Comparison of ENCODE assay signal across 10 cellular contexts in the genomic region with DNA sequence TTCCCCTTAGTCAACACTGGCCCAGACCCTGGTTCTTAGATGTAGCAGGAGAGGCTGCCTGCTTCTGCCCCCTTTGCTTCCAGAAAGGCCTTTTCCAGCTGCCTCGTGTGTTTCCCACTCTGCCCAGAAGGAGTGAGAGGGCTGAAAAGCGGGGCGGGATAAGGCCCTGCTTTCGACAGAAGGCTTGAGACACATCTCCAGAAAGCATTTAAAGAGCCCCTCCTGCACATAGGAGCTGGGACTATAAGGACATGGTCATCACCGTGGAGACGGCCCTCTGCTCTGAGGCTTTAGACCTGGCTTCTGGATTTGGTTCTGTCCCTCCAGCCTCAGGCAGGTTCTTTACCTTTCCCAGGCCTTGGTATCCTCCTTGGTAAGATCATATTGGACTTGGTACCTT. TPM values are rescaled to one million over a fixed set of nuclear protein-coding genes. Genes with fewer than 3 reads are reported as not detected.
DNase-seq lines count a peak whose midpoint lies in the region; FAIRE-seq and TF ChIP-seq lines count a peak whose summit lies in the region.
"Had no signal": no experiment of that assay in that cellular context is flagged by ENCODE, and none has a peak within 500 bp of the region (broad histone marks: within the 10 kb centered on the region; RNA-seq: fewer than 3 reads in every experiment).

No MANE protein-coding gene starts in this region.

- DNase-seq in GM19239 (ENCODE audit: insufficient read length, low spot score), result no peak
- no peak for DNase-seq in astrocyte (ENCODE audit: low read depth)
- no peak for DNase-seq in kidney
- DNase-seq in DMS153 treated with DMSO at 0.1 percent for 48 hours (lab: John Stamatoyannopoulos, UW; ENCODE audit: unreplicated experiment), result no peak
- no peak for DNase-seq in MM.1S
- no peak for DNase-seq in globus pallidus (ENCODE audit: low spot score)
- DNase-seq in H4 (ENCODE audit: low spot score), result no peak
- DNase-seq: activated gamma-delta T cell treated with Interleukin-2 at 50 U/mL for 16 hours, NCI-H1694 treated with DMSO at 0.1 percent for 48 hours had no signal

- no peak overlapping the region for H3K4me3 ChIP-seq in astrocyte (ENCODE audit: insufficient read depth, low read depth, low read length)
- no peak overlapping the region for H3K4me3 ChIP-seq in kidney (ENCODE audit: low read length in 2 of 2)
- H3K4me3 ChIP-seq in skeletal muscle tissue (ENCODE audit: low read length in 3 of 3), result no peak overlapping the region
- H3K4me3 ChIP-seq in MM.1S (ENCODE audit: low read length), result no peak overlapping the region

- H3K9ac ChIP-seq in astrocyte (ENCODE audit: low read length) (peak overlapping the region; percentile 45), kidney (ENCODE audit: low read length in 2 of 2) (peak overlapping the region in 1 of 2 donors; percentile 57), skeletal muscle tissue (ENCODE audit: low read depth in 1 of 3, low read length in 3 of 3) (no peak overlapping the region), MM.1S (ENCODE audit: low read length) (no peak overlapping the region)

- intact Hi-C loops in kidney (cut with DNase I), result loop anchor here (10.0 kb wide), 1 partner anchor 286 kb away; no protein-coding TSS in a partner anchor

- H4K20me1 ChIP-seq in astrocyte (ENCODE audit: insufficient read depth, low read length), result peaks cover 24% of the 10 kb centered on the region
- no peaks in the 10 kb centered on the region for H4K20me1 ChIP-seq in MM.1S (ENCODE audit: insufficient read depth, low read length)

- H3K9me2 ChIP-seq in MM.1S (replicated peaks; ENCODE audit: insufficient read depth, low read length), result no peaks in the 10 kb centered on the region

- H2AFZ ChIP-seq in astrocyte (ENCODE audit: low read depth, low read length) (no peak overlapping the region), MM.1S (ENCODE audit: low read length) (no peak overlapping the region)

- no peaks in the 10 kb centered on the region for H3K79me2 ChIP-seq in astrocyte (ENCODE audit: insufficient read depth, low read length)
- H3K79me2 ChIP-seq in MM.1S (ENCODE audit: low read length), result no peaks in the 10 kb centered on the region

- no peak for TF ChIP-seq CTCF in astrocyte (IDR thresholded peaks at IDR 0.05; ENCODE audit: insufficient read depth, low read depth, low read length)
- TF ChIP-seq CTCF in kidney (IDR thresholded peaks at IDR 0.05; ENCODE audit: borderline replicate concordance, extremely low read depth, insufficient read depth), result no peak
- no peak for TF ChIP-seq CTCF in MM.1S (IDR thresholded peaks at IDR 0.05; ENCODE audit: low read length)

- FAIRE-seq in GM19239 (lab: Jason Lieb, UNC), result peak; percentile 23
- FAIRE-seq in astrocyte (lab: Jason Lieb, UNC), result no peak
- FAIRE-seq in kidney (lab: Jason Lieb, UNC), result no peak

- peak overlapping the region; percentile 55 for H3K4me2 ChIP-seq in astrocyte (ENCODE audit: low read length)
- no peak overlapping the region for H3K4me2 ChIP-seq in MM.1S (ENCODE audit: low read depth, low read length)

- H3F3A ChIP-seq in MM.1S (ENCODE audit: insufficient read depth, low read length), result no peaks in the 10 kb centered on the region

- no peaks in the 10 kb centered on the region for H3K9me3 ChIP-seq in astrocyte (ENCODE audit: insufficient read depth, low read depth, low read length)
- no peaks in the 10 kb centered on the region for H3K9me3 ChIP-seq in kidney (ENCODE audit: control insufficient read depth in 1 of 2, low read length in 2 of 2)
- H3K9me3 ChIP-seq in skeletal muscle tissue (ENCODE audit: control insufficient read depth in 3 of 3, low read length in 3 of 3), result no peaks in the 10 kb centered on the region
- no peaks in the 10 kb centered on the region for H3K9me3 ChIP-seq in MM.1S (replicated peaks; ENCODE audit: insufficient read depth, low read length)

- H3K4me1 ChIP-seq in astrocyte (ENCODE audit: insufficient read depth, low read length) (peaks cover 16% of the 10 kb centered on the region), kidney (ENCODE audit: control insufficient read depth in 1 of 2, insufficient read depth in 1 of 2, low read depth in 1 of 2, low read length in 2 of 2) (peaks cover 12 to 22% of the 10 kb centered on the region in 2 donors), skeletal muscle tissue (ENCODE audit: control insufficient read depth in 3 of 3, insufficient read depth in 3 of 3, low read length in 3 of 3) (peaks cover 16 to 43% (median 18%) of the 10 kb centered on the region in 3 donors), MM.1S (ENCODE audit: low read length) (no peaks in the 10 kb centered on the region)

- no peaks in the 10 kb centered on the region for H3K27me3 ChIP-seq in astrocyte (ENCODE audit: insufficient read depth, low read length)
- H3K27me3 ChIP-seq in skeletal muscle tissue (ENCODE audit: control insufficient read depth in 3 of 3, insufficient read depth in 3 of 3, low read length in 3 of 3), result no peaks in the 10 kb centered on the region
- H3K27me3 ChIP-seq in MM.1S (replicated peaks; ENCODE audit: insufficient read depth, low read length), result no peaks in the 10 kb centered on the region

- H3K27me3 Mint-ChIP-seq in astrocyte (ENCODE audit: low read depth, unreplicated experiment), result no peaks in the 10 kb centered on the region

- peaks cover 32% of the 10 kb centered on the region for H3K36me3 ChIP-seq in astrocyte (ENCODE audit: insufficient read depth, low read length)
- H3K36me3 ChIP-seq in kidney (ENCODE audit: control insufficient read depth in 1 of 2, insufficient read depth in 2 of 2, low read length in 2 of 2), result peaks cover 14 to 19% of the 10 kb centered on the region in 2 donors
- H3K36me3 ChIP-seq in skeletal muscle tissue (ENCODE audit: control insufficient read depth in 3 of 3, insufficient read depth in 3 of 3, low read length in 3 of 3), result peaks cover 5 to 27% (median 23%) of the 10 kb centered on the region in 3 donors
- H3K36me3 ChIP-seq in MM.1S (replicated peaks; ENCODE audit: insufficient read depth, low read length), result no peaks in the 10 kb centered on the region; the same call in 1 of the 2 replicates

- no peaks in the 10 kb centered on the region for H3K9me3 Mint-ChIP-seq in astrocyte (ENCODE audit: unreplicated experiment)

- peak overlapping the region; percentile 67 for H3K27ac ChIP-seq in astrocyte (ENCODE audit: low read depth, low read length)
- peak overlapping the region; percentile 57 to 59 for H3K27ac ChIP-seq in kidney (ENCODE audit: low read depth in 2 of 2, low read length in 2 of 2)
- peak overlapping the region; percentile 71 for H3K27ac ChIP-seq in skeletal muscle tissue (ENCODE audit: low read depth, low read length)
- H3K27ac ChIP-seq in MM.1S (ENCODE audit: low read length), result no peak overlapping the region

- H3K36me3 Mint-ChIP-seq in astrocyte (ENCODE audit: low read depth, unreplicated experiment), result peaks cover 11% of the 10 kb centered on the region

- H3K4me1 Mint-ChIP-seq in astrocyte (ENCODE audit: low read depth, unreplicated experiment), result peaks cover 9% of the 10 kb centered on the region

- H3K27ac Mint-ChIP-seq in astrocyte (ENCODE audit: unreplicated experiment), result peak overlapping the region; percentile 69

- no peak overlapping the region for H3K4me3 Mint-ChIP-seq in astrocyte (ENCODE audit: unreplicated experiment)

RNA-seq across cellular contexts. Expression of gene CALM1, which starts 11.9 kb away (rescaled TPM):
- 302 and 347 TPM in 2 replicates for total RNA-seq in astrocyte
- 328 TPM for total RNA-seq in kidney
- polyA plus RNA-seq in kidney (ENCODE audit: insufficient read depth, low read depth, low replicate concordance), result 469 TPM
- 99.7 TPM for total RNA-seq in skeletal muscle tissue
- 271 and 291 TPM in 2 replicates for total RNA-seq in H4 (2014; rRNA removed; shearing (Covaris generic))
